Comparison of ENCODE assay signal across 8 cellular contexts in genomic region chrX:46325312-46325877, GRCh38.
DNase-seq lines count a peak whose midpoint lies in the region; ATAC-seq, FAIRE-seq and TF ChIP-seq lines count a peak whose summit lies in the region.

No MANE protein-coding gene starts in this region.

- no TSS peak for BruUV-seq in OCI-LY7 (replicated peaks; lab: Mats Ljungman, UMichigan)

- no peaks in the 10 kb centered on the region for H3K27me3 ChIP-seq in H1 (replicated peaks in 1 of 4; ENCODE audit: control insufficient read depth in 3 of 4, extremely low read depth in 1 of 4, insufficient read depth in 3 of 4, low read length in 3 of 4)
- H3K27me3 ChIP-seq in small intestine (ENCODE audit: control insufficient read depth in 2 of 2, insufficient read depth in 2 of 2, low read length in 2 of 2): no peaks in the 10 kb centered on the region

- H3K14ac ChIP-seq in H1 (ENCODE audit: insufficient read length): no peak overlapping the region

- H3K9ac ChIP-seq in H1 (replicated peaks in 1 of 4; ENCODE audit: extremely low read depth in 1 of 4, low read depth in 3 of 4, low read length in 3 of 4): no peak overlapping the region

- no peak for TF ChIP-seq RAD21 in H1 (IDR thresholded peaks at IDR 0.05 in 1 of 2, conservative IDR thresholded peaks at IDR 0.05 in 1 of 2; ENCODE audit: low read depth in 2 of 2, low read length in 2 of 2)

- H2BK20ac ChIP-seq in H1 (ENCODE audit: low read length): no peak overlapping the region

- H3K36me3 ChIP-seq in H1 (ENCODE audit: control insufficient read depth in 2 of 4, insufficient read depth in 4 of 4, low read length in 3 of 4) (no peaks in the 10 kb centered on the region; a peak in 1 of 8 replicates), small intestine (ENCODE audit: control insufficient read depth in 2 of 2, insufficient read depth in 2 of 2, low read length in 2 of 2) (no peaks in the 10 kb centered on the region), OCI-LY7 (ENCODE audit: insufficient read depth, low read length) (no peaks in the 10 kb centered on the region)

- ATAC-seq in T-cell (replicated peaks in 1 of 4) (peak in 2 of 4 experiments; percentile 9 to 26), GM21825 (IDR thresholded peaks at IDR 0.05; ENCODE audit: unreplicated experiment) (no peak)

- TF ChIP-seq CTCF in H1 (IDR thresholded peaks at IDR 0.05; ENCODE audit: control extremely low read depth in 1 of 3, insufficient read depth in 1 of 3, low read depth in 1 of 3, low read length in 3 of 3) (no peak), OCI-LY7 (conservative IDR thresholded peaks at IDR 0.05; ENCODE audit: low read length) (no peak)

- no peaks in the 10 kb centered on the region for H3K23me2 ChIP-seq in H1 (ENCODE audit: low read depth, low read length)

- H3K18ac ChIP-seq in H1 (ENCODE audit: extremely low read depth, low read length): peak overlapping the region; percentile 32

- peak overlapping the region; percentile 18 to 63 for H3K27ac Mint-ChIP-seq in T-cell

- CTCF ChIA-PET in T-cell (lab: Charles Lee): no interaction called here
- CTCF ChIA-PET in H1 (lab: Charles Lee; ENCODE audit: partially characterized antibody): no interaction called here
- CTCF ChIA-PET in OCI-LY7 (lab: Charles Lee; ENCODE audit: unreplicated experiment): no interaction called here

- no peaks in the 10 kb centered on the region for H3K9me3 ChIP-seq in H1 (ENCODE audit: insufficient read depth in 2 of 2, low read depth in 1 of 2, low read length in 1 of 2)
- no peaks in the 10 kb centered on the region for H3K9me3 ChIP-seq in small intestine (ENCODE audit: control insufficient read depth, low read depth)
- H3K9me3 ChIP-seq in OCI-LY7 (ENCODE audit: low read length): no peaks in the 10 kb centered on the region

- no peak overlapping the region for H4K8ac ChIP-seq in H1 (ENCODE audit: extremely low read depth, insufficient read depth, low read length)

- no peak overlapping the region for H3K23ac ChIP-seq in H1 (ENCODE audit: insufficient read length)

- no peak for TF ChIP-seq EP300 in H1 (IDR thresholded peaks at IDR 0.05; ENCODE audit: borderline replicate concordance in 1 of 2, low read depth in 2 of 2, low read length in 2 of 2)

- H3K56ac ChIP-seq in H1 (replicated peaks; ENCODE audit: insufficient read length, low read depth, low read length): no peak overlapping the region

- no peaks in the 10 kb centered on the region for H3K36me3 Mint-ChIP-seq in T-cell

- peak overlapping the region; percentile 75; the same call in 1 of the 2 replicates for H2BK5ac ChIP-seq in H1 (ENCODE audit: low read depth, low read length)

- no peak overlapping the region for H2AFZ ChIP-seq in H1 (ENCODE audit: low read length)
- H2AFZ ChIP-seq in OCI-LY7 (ENCODE audit: low read length): no peak overlapping the region

- peak overlapping the region; percentile 68 for H4K5ac ChIP-seq in H1 (ENCODE audit: insufficient read length, low read depth, low read length)

- POLR2A ChIA-PET in T-cell (lab: Charles Lee): no interaction called here
- POLR2A ChIA-PET in H1 (lab: Charles Lee; ENCODE audit: partially characterized antibody): no interaction called here
- POLR2A ChIA-PET in OCI-LY7 (lab: Charles Lee): no interaction called here

- no peak overlapping the region for H3K4ac ChIP-seq in H1 (replicated peaks; ENCODE audit: insufficient read length, low read depth, low read length)

- H3K4me2 ChIP-seq in H1 (ENCODE audit: insufficient read depth in 1 of 2, low read depth in 2 of 2, low read length in 2 of 2) (peak overlapping the region in 1 of 2 experiments; percentile 74; a peak in 3 of 4 replicates), OCI-LY7 (ENCODE audit: low read length) (no peak overlapping the region)

- H4K91ac ChIP-seq in H1 (replicated peaks; ENCODE audit: insufficient read length, low read length): no peak overlapping the region

- H3K79me2 ChIP-seq in H1 (ENCODE audit: control insufficient read depth in 1 of 2, insufficient read depth in 2 of 2, low read length in 2 of 2): no peaks in the 10 kb centered on the region
- no peaks in the 10 kb centered on the region for H3K79me2 ChIP-seq in OCI-LY7 (ENCODE audit: insufficient read depth, low read depth, low read length)

- no peaks in the 10 kb centered on the region for H3K9me3 Mint-ChIP-seq in T-cell

- H3K4me3 ChIP-seq in H1 (ENCODE audit: extremely low read depth in 1 of 4, insufficient read depth in 2 of 4, low read depth in 3 of 4, low read length in 4 of 4): peak overlapping the region in 1 of 4 experiments; percentile 44; a peak in 1 of 8 replicates
- no peak overlapping the region for H3K4me3 ChIP-seq in small intestine (ENCODE audit: low read depth in 1 of 2, low read length in 2 of 2)
- H3K4me3 ChIP-seq in OCI-LY7 (ENCODE audit: low read depth, low read length, poor library complexity, severe bottlenecking): no peak overlapping the region

- FAIRE-seq in H1 (lab: Jason Lieb, UNC): no peak
- FAIRE-seq in small intestine (lab: Jason Lieb, UNC): no peak

- peak overlapping the region; percentile 97 for H2BK12ac ChIP-seq in H1 (ENCODE audit: low read depth, low read length)

- peaks cover 20 to 46% (median 29%) of the 10 kb centered on the region in 3 donors for H3K4me1 Mint-ChIP-seq in T-cell

- H3K4me1 ChIP-seq in H1 (replicated peaks in 1 of 4; ENCODE audit: control insufficient read depth in 3 of 4, insufficient read depth in 4 of 4, low read length in 3 of 4) (peaks cover 5 to 18% (median 9%) of the 10 kb centered on the region in 4 experiments; a peak in 6 of 7 replicates), small intestine (ENCODE audit: control insufficient read depth in 2 of 2, insufficient read depth in 1 of 2, low read depth in 1 of 2, low read length in 1 of 2) (peaks cover 0 to 11% of the 10 kb centered on the region in 2 donors), OCI-LY7 (ENCODE audit: insufficient read depth, low read length, poor library complexity, severe bottlenecking) (no peaks in the 10 kb centered on the region)

- H3K9me2 ChIP-seq in OCI-LY7 (ENCODE audit: insufficient read depth, low read length): no peaks in the 10 kb centered on the region

- H2BK120ac ChIP-seq in H1 (replicated peaks; ENCODE audit: low read depth, low read length): peak overlapping the region; percentile 38

- H2AK5ac ChIP-seq in H1 (ENCODE audit: low read depth, low read length): no peak overlapping the region

- H2BK15ac ChIP-seq in H1 (ENCODE audit: low read length): no peak overlapping the region

- H3K79me1 ChIP-seq in H1 (ENCODE audit: low read depth, low read length): no peaks in the 10 kb centered on the region

- H3K27me3 Mint-ChIP-seq in T-cell: peaks cover 0 to 4% of the 10 kb centered on the region in 2 donors

- intact Hi-C loops in OCI-LY7 (cut with micrococcal nuclease; ENCODE audit: unreplicated experiment): no loop called here

- H4K20me1 ChIP-seq in H1 (replicated peaks in 1 of 2; ENCODE audit: control insufficient read depth in 1 of 2, insufficient read depth in 2 of 2, low read length in 2 of 2) (no peaks in the 10 kb centered on the region), OCI-LY7 (ENCODE audit: insufficient read depth, low read length) (no peaks in the 10 kb centered on the region)

- no peak overlapping the region for H3K27ac ChIP-seq in H1 (ENCODE audit: low read depth, low read length)
- peak overlapping the region; percentile 15 for H3K27ac ChIP-seq in small intestine (ENCODE audit: low read depth in 1 of 2, low read length in 1 of 2)
- H3K27ac ChIP-seq in OCI-LY7 (ENCODE audit: low read depth, low read length, poor library complexity, severe bottlenecking): no peak overlapping the region

- H3K4me3 Mint-ChIP-seq in T-cell: no peak overlapping the region

- DNase-seq in Daoy (ENCODE audit: low read depth) (peak; percentile 89), T-cell (peak in 2 of 34 experiments; percentile 7 to 23), H1 (ENCODE audit: low read depth in 1 of 2, low spot score in 2 of 2) (no peak), small intestine (peak; percentile 55), GDM1 (lab: John Stamatoyannopoulos, UW) (no peak), COLO668 (lab: John Stamatoyannopoulos, UW; ENCODE audit: unreplicated experiment) (no peak), OCI-LY7 (ENCODE audit: low spot score) (no peak)

- WGBS in H1 (ENCODE audit: extremely low coverage in 1 of 2, insufficient coverage in 1 of 2, insufficient read length in 1 of 2, insufficient replicate concordance in 2 of 2, low coverage in 1 of 2, low lambda C conversion rate in 2 of 2, missing lambda C conversion rate in 1 of 2), 2 experiments: 31% methylated on average over 4 of the region's 5 CpGs; no CpG with 5 or more reads in 1 of the 2 experiments
- 14 to 40% (median 16%) methylated on average over 5 of the region's 5 CpGs for WGBS in small intestine, 3 donors

- TF ChIP-seq POLR2A in H1 (IDR thresholded peaks at IDR 0.05; ENCODE audit: control extremely low read depth in 1 of 2, low read depth in 2 of 2, low read length in 2 of 2): no peak

Comparison
In these comparisons a context has a peak if more than half of its experiments do, and no peak if none do; other contexts are left out.
1. DNase-seq: peak in Daoy (single experiment) and small intestine (single experiment); none in H1 (0 of 2), GDM1 (single experiment), COLO668 (single experiment) and OCI-LY7 (single experiment).
2. H3K27ac ChIP-seq: peak in small intestine (2 of 2); none in H1 (single experiment) and OCI-LY7 (single experiment).